28 cellular contexts compared by ENCODE assay signal in genomic region chr4:98773638-98774037, GRCh38.
"Had no signal": no experiment of that assay in that cellular context is flagged by ENCODE, and none has a peak within 500 bp of the region (broad histone marks: within the 10 kb centered on the region; RNA-seq: fewer than 3 reads in every experiment).

No MANE protein-coding gene starts in this region.

- H3K4me3 ChIP-seq: adrenal gland, body of pancreas, coronary artery, gastrocnemius medialis, pancreas, psoas muscle, right atrium auricular region, suprapubic skin, tibial artery had no signal

- DNase-seq: activated CD4-positive, alpha-beta T cell treated with anti-CD3 and anti-CD28 coated beads for 48 hours; activated CD4-positive, alpha-beta T cell treated with anti-CD3 and anti-CD28 coated beads, Interleukin-2, amount 50 U/mL, for 48 hours; activated CD8-positive, alpha-beta memory T cell treated with anti-CD3 and anti-CD28 coated beads for 24 hours; activated effector memory CD4-positive, alpha-beta T cell treated with Interleukin-2 at 50 U/mL for 16 hours; activated naive CD4-positive, alpha-beta T cell treated with Interleukin-2 at 50 U/mL for 16 hours; activated naive CD8-positive, alpha-beta T cell treated with anti-CD3 and anti-CD28 coated beads for 36 hours; adrenal gland; aorta; gastrocnemius medialis; glutamatergic neuron; islet precursor cell; left ventricle myocardium superior; naive thymus-derived CD4-positive, alpha-beta T cell; nucleus accumbens; pancreas; psoas muscle; stimulated activated CD4-positive, alpha-beta T cell treated with anti-CD3 and anti-CD28 coated beads, Interleukin-15, amount 100 ng/mL, for 24 hours; stimulated activated CD4-positive, alpha-beta T cell treated with anti-CD3 and anti-CD28 coated beads, Interleukin-2, amount 100 ng/mL, for 24 hours; stimulated activated naive CD4-positive, alpha-beta T cell; T-helper 9 cell; tibial artery; WERI-Rb-1 had no signal

- H3K27me3 ChIP-seq: adrenal gland, body of pancreas, gastrocnemius medialis, pancreas, right atrium auricular region, suprapubic skin, tibial artery had no signal

- H3K36me3 ChIP-seq: adrenal gland, gastrocnemius medialis, pancreas, right atrium auricular region, suprapubic skin, tibial artery, WERI-Rb-1 had no signal

- FAIRE-seq: pancreas, TTC549 had no signal

- H3K9me3 ChIP-seq: adrenal gland, body of pancreas, gastrocnemius medialis, pancreas, psoas muscle, right atrium auricular region, suprapubic skin had no signal

- H3K27ac ChIP-seq: adrenal gland, body of pancreas, coronary artery, gastrocnemius medialis, pancreas, psoas muscle, right atrium auricular region, suprapubic skin, tibial artery, WERI-Rb-1 had no signal

- ATAC-seq: activated CD4-positive, CD25-positive, alpha-beta regulatory T cell treated with anti-CD3 and anti-CD28 coated beads, Interleukin-2, amount 50 U/mL, for 24 hours; body of pancreas; gastrocnemius medialis; left ventricle myocardium superior; naive thymus-derived CD4-positive, alpha-beta T cell; pancreas; psoas muscle had no signal

- H3K4me1 ChIP-seq: adrenal gland, body of pancreas, gastrocnemius medialis, pancreas, psoas muscle, right atrium auricular region, suprapubic skin, tibial artery had no signal
